ENCODE assay signal across 1 cellular context in the genomic region with DNA sequence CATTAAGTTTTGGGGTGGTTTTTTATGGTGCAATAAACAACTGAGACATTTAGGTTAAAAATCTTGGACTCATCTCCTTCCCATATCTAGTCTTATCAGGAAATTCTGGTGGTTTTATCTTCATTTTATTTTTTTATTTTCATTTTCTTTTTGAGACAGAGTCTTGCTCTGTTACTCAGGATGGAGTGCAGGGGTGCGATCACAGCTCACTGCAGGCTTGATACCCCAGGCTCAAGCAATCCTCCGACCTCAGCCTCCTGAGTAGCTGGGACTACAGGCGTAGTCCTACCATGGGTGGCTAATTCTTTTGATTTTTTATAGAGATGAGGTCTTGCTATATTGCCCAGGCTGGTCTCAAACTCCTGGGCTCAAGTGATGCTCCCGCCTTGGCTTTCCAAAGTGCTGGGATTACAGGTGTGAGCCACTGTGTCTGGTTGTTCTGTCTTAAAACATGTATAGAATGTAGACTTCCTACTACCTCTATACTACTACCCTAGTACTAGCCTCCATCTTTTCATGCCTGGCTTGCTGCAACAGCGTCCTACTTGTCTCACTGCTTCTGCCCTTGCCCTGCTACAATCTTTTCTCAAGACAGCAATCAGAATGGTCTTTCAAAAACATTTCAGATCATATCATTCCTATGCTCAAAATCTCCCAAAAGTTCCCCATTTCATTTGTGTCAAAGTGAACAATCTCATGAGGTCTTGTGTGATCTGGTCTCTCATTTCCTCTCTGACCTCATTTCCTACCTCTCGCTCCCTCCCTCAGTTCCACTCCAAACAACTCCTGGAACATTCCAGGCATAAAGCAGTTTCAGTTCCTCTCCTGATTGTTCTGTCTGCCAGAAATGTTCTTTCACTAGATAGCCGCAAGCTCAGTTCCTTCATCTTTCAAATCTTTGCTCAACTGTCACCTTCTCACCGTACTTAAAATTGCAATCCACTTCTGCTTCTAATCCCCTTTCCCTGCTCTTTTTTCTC.
TF ChIP-seq lines count a peak whose summit lies in the region.

No MANE protein-coding gene starts in this region.

TF ChIP-seq in GM23338, 12 proteins besides CTCF, POLR2A, EP300 and RAD21 (continued from another document):
- TF ChIP-seq, protein P1, sequence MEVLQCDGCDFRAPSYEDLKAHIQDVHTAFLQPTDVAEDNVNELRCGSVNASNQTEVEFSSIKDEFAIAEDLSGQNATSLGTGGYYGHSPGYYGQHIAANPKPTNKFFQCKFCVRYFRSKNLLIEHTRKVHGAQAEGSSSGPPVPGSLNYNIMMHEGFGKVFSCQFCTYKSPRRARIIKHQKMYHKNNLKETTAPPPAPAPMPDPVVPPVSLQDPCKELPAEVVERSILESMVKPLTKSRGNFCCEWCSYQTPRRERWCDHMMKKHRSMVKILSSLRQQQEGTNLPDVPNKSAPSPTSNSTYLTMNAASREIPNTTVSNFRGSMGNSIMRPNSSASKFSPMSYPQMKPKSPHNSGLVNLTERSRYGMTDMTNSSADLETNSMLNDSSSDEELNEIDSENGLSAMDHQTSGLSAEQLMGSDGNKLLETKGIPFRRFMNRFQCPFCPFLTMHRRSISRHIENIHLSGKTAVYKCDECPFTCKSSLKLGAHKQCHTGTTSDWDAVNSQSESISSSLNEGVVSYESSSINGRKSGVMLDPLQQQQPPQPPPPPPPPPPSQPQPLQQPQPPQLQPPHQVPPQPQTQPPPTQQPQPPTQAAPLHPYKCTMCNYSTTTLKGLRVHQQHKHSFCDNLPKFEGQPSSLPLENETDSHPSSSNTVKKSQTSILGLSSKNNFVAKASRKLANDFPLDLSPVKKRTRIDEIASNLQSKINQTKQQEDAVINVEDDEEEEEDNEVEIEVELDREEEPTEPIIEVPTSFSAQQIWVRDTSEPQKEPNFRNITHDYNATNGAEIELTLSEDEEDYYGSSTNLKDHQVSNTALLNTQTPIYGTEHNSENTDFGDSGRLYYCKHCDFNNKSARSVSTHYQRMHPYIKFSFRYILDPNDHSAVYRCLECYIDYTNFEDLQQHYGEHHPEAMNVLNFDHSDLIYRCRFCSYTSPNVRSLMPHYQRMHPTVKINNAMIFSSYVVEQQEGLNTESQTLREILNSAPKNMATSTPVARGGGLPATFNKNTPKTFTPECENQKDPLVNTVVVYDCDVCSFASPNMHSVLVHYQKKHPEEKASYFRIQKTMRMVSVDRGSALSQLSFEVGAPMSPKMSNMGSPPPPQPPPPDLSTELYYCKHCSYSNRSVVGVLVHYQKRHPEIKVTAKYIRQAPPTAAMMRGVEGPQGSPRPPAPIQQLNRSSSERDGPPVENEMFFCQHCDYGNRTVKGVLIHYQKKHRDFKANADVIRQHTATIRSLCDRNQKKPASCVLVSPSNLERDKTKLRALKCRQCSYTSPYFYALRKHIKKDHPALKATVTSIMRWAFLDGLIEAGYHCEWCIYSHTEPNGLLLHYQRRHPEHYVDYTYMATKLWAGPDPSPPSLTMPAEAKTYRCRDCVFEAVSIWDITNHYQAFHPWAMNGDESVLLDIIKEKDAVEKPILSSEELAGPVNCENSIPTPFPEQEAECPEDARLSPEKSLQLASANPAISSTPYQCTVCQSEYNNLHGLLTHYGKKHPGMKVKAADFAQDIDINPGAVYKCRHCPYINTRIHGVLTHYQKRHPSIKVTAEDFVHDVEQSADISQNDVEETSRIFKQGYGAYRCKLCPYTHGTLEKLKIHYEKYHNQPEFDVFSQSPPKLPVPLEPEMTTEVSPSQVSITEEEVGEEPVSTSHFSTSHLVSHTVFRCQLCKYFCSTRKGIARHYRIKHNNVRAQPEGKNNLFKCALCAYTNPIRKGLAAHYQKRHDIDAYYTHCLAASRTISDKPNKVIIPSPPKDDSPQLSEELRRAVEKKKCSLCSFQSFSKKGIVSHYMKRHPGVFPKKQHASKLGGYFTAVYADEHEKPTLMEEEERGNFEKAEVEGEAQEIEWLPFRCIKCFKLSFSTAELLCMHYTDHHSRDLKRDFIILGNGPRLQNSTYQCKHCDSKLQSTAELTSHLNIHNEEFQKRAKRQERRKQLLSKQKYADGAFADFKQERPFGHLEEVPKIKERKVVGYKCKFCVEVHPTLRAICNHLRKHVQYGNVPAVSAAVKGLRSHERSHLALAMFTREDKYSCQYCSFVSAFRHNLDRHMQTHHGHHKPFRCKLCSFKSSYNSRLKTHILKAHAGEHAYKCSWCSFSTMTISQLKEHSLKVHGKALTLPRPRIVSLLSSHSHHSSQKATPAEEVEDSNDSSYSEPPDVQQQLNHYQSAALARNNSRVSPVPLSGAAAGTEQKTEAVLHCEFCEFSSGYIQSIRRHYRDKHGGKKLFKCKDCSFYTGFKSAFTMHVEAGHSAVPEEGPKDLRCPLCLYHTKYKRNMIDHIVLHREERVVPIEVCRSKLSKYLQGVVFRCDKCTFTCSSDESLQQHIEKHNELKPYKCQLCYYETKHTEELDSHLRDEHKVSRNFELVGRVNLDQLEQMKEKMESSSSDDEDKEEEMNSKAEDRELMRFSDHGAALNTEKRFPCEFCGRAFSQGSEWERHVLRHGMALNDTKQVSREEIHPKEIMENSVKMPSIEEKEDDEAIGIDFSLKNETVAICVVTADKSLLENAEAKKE (CRISPR knock-in tag; IDR thresholded peaks at IDR 0.05): no peak
- TF ChIP-seq JUNB (IDR thresholded peaks at IDR 0.05; ENCODE audit: unreplicated experiment) (no peak), ZNF331 (CRISPR knock-in tag; IDR thresholded peaks at IDR 0.05; ENCODE audit: low read depth) (no peak), CREB1 (CRISPR knock-in tag; IDR thresholded peaks at IDR 0.05; ENCODE audit: low read depth) (no peak), NANOG (IDR thresholded peaks at IDR 0.05; ENCODE audit: borderline replicate concordance) (no peak), POLR2AphosphoS5 (IDR thresholded peaks at IDR 0.05; ENCODE audit: low read depth) (no peak), STAT1 (IDR thresholded peaks at IDR 0.05; ENCODE audit: unreplicated experiment) (no peak), EZH2phosphoT487 (IDR thresholded peaks at IDR 0.05; ENCODE audit: unreplicated experiment) (no peak), EZH2 (IDR thresholded peaks at IDR 0.05; ENCODE audit: low read depth, unreplicated experiment) (no peak), ZNF114 (CRISPR knock-in tag; IDR thresholded peaks at IDR 0.05) (no peak)
- TF ChIP-seq, protein P2, sequence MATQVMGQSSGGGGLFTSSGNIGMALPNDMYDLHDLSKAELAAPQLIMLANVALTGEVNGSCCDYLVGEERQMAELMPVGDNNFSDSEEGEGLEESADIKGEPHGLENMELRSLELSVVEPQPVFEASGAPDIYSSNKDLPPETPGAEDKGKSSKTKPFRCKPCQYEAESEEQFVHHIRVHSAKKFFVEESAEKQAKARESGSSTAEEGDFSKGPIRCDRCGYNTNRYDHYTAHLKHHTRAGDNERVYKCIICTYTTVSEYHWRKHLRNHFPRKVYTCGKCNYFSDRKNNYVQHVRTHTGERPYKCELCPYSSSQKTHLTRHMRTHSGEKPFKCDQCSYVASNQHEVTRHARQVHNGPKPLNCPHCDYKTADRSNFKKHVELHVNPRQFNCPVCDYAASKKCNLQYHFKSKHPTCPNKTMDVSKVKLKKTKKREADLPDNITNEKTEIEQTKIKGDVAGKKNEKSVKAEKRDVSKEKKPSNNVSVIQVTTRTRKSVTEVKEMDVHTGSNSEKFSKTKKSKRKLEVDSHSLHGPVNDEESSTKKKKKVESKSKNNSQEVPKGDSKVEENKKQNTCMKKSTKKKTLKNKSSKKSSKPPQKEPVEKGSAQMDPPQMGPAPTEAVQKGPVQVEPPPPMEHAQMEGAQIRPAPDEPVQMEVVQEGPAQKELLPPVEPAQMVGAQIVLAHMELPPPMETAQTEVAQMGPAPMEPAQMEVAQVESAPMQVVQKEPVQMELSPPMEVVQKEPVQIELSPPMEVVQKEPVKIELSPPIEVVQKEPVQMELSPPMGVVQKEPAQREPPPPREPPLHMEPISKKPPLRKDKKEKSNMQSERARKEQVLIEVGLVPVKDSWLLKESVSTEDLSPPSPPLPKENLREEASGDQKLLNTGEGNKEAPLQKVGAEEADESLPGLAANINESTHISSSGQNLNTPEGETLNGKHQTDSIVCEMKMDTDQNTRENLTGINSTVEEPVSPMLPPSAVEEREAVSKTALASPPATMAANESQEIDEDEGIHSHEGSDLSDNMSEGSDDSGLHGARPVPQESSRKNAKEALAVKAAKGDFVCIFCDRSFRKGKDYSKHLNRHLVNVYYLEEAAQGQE (IDR thresholded peaks at IDR 0.05; ENCODE audit: unreplicated experiment): no peak
